12 cellular contexts compared by ENCODE assay signal in the genomic region with DNA sequence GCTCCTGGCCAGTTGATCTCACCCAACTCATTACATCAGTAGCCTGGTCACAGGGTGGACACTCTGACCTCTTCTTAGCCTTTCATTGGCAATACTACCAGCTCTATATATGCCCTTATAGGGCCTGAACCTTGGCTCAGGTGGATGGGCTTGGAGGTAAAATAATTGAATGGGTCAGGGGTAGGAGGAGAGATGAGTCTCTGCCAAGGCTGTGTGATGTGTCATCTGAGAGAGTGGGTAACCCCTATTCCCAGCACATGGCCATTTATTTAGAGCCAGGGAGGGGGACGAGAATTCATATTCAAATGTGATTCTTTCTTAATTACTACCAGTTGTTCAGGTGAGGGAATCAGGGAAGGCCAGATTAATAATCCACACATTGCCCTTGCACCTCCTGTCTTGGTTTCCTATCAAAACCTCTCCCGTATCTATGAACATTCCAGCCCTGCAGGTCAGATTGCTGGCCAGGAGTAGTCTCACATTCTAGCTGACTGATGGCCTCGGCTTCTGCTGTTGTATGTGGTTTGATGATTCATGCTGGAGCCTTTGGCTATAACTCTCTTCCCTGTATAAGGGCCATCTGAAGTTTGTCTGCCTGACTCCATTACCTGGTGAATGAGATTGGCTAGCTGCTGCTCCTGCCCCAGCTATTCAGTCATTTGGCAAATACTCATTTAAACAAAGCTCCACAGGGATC. TPM values are rescaled to one million over a fixed set of nuclear protein-coding genes. Genes with fewer than 3 reads are reported as not detected.
A peak's percentile ranks its signal among the peaks of the same experiment; 100 is the strongest.
DNase-seq lines count a peak whose midpoint lies in the region; ATAC-seq, FAIRE-seq and TF ChIP-seq lines count a peak whose summit lies in the region.
"Had no signal": no experiment of that assay in that cellular context is flagged by ENCODE, and none has a peak within 500 bp of the region (broad histone marks: within the 10 kb centered on the region; RNA-seq: fewer than 3 reads in every experiment).

No MANE protein-coding gene starts in this region.

- peak; percentile 18; the same call in 1 of the 2 replicates for TF ChIP-seq RAD21 in IMR-90 (IDR thresholded peaks at IDR 0.05; ENCODE audit: low read length)

- BruUV-seq in IMR-90 (replicated peaks; lab: Mats Ljungman, UMichigan), result no TSS peak

- H2BK120ac ChIP-seq in IMR-90 (ENCODE audit: low read depth, low read length), result no peak overlapping the region

- no peak overlapping the region for H2BK20ac ChIP-seq in IMR-90 (ENCODE audit: low read depth, low read length)

- H3K23ac ChIP-seq in IMR-90 (ENCODE audit: low read depth, low read length), result no peak overlapping the region

- H2AK5ac ChIP-seq in IMR-90 (ENCODE audit: low read depth, low read length), result peak overlapping the region; percentile 20; the same call in 1 of the 2 replicates

- H3K27ac Mint-ChIP-seq in astrocyte (ENCODE audit: unreplicated experiment), result peak overlapping the region; percentile 78
- H3K27ac Mint-ChIP-seq in naive thymus-derived CD4-positive, alpha-beta T cell, result peak overlapping the region in 3 of 9 donors; percentile 19 to 67 (median 49)

- no peak overlapping the region for H4K5ac ChIP-seq in IMR-90 (ENCODE audit: low read depth, low read length)

- H4K20me1 ChIP-seq in IMR-90 (ENCODE audit: insufficient read depth, low read length) (peaks cover 22% of the 10 kb centered on the region; the same call in 1 of the 2 replicates), astrocyte (ENCODE audit: insufficient read depth, low read length) (peaks cover 34% of the 10 kb centered on the region)

- H3K56ac ChIP-seq in IMR-90 (ENCODE audit: extremely low read depth, insufficient read depth, low read length), result no peak overlapping the region

- no peaks in the 10 kb centered on the region for H3K27me3 Mint-ChIP-seq in astrocyte (ENCODE audit: low read depth, unreplicated experiment)
- H3K27me3 Mint-ChIP-seq in naive thymus-derived CD4-positive, alpha-beta T cell, result no peaks in the 10 kb centered on the region

- H2AK9ac ChIP-seq in IMR-90 (replicated peaks; ENCODE audit: low read depth, low read length, poor library complexity), result no peak overlapping the region

- H3K27ac ChIP-seq in IMR-90 (ENCODE audit: insufficient read depth, low read length) (no peak overlapping the region), astrocyte (ENCODE audit: low read depth, low read length) (no peak overlapping the region)
- H3K27ac ChIP-seq in naive thymus-derived CD4-positive, alpha-beta T cell (ENCODE audit: low read depth, low read length), result no peak overlapping the region

- intact Hi-C loops in IMR-90 (cut with micrococcal nuclease), result loop anchor here (10.0 kb wide), 1 partner anchor 99 kb away; a partner anchor contains a TSS
- intact Hi-C loops in naive thymus-derived CD4-positive, alpha-beta T cell (cut with micrococcal nuclease), result no loop called here

- H3K4ac ChIP-seq in IMR-90 (ENCODE audit: low read depth, low read length), result no peak overlapping the region

- no peak overlapping the region for H3K9ac ChIP-seq in IMR-90 (ENCODE audit: low read depth, low read length)
- no peak overlapping the region for H3K9ac ChIP-seq in astrocyte (ENCODE audit: low read length)

- peaks cover 0 to 9% of the 10 kb centered on the region in 2 experiments; a peak in 1 of 4 replicates for H3K79me1 ChIP-seq in IMR-90 (ENCODE audit: low read depth in 1 of 2, low read length in 2 of 2)

- no peak overlapping the region for H3K18ac ChIP-seq in IMR-90 (ENCODE audit: low read depth, low read length)

- H3K27me3 ChIP-seq in IMR-90 (ENCODE audit: control insufficient read depth, insufficient read depth, low read length) (no peaks in the 10 kb centered on the region), astrocyte (ENCODE audit: insufficient read depth, low read length) (no peaks in the 10 kb centered on the region)
- H3K27me3 ChIP-seq in naive thymus-derived CD4-positive, alpha-beta T cell (ENCODE audit: control insufficient read depth in 2 of 2, insufficient read depth in 2 of 2, low read length in 2 of 2), result no peaks in the 10 kb centered on the region

- dilution Hi-C loops in IMR-90 (cut with HindIII; ENCODE audit: low sequenced_read_pairs, unreplicated experiment), result no loop called here

- H3K36me3 ChIP-seq in IMR-90 (ENCODE audit: control insufficient read depth, insufficient read depth, low read length), result peaks cover 19% of the 10 kb centered on the region
- H3K36me3 ChIP-seq in astrocyte (ENCODE audit: insufficient read depth, low read length), result peaks cover 4% of the 10 kb centered on the region
- peaks cover 0 to 54% (median 11%) of the 10 kb centered on the region in 3 experiments for H3K36me3 ChIP-seq in naive thymus-derived CD4-positive, alpha-beta T cell (ENCODE audit: control insufficient read depth in 2 of 3, insufficient read depth in 3 of 3, low read length in 3 of 3)

- TF ChIP-seq CTCF in AG09319 (IDR thresholded peaks at IDR 0.05; ENCODE audit: low read depth, low read length), result no peak
- TF ChIP-seq CTCF in IMR-90 (conservative IDR thresholded peaks at IDR 0.05; ENCODE audit: low read depth, low read length), result no peak
- no peak for TF ChIP-seq CTCF in astrocyte (IDR thresholded peaks at IDR 0.05; ENCODE audit: insufficient read depth, low read depth, low read length)

- peak; percentile 92 for ATAC-seq in IMR-90 (ENCODE audit: low read depth)
- ATAC-seq in naive thymus-derived CD4-positive, alpha-beta T cell, result no peak

- DNase-seq in AG09319 (ENCODE audit: extremely low read depth, low read depth) (peak; percentile 15), IMR-90 (peak; percentile 86), astrocyte (ENCODE audit: low read depth) (peak; percentile 91), kidney glomerular epithelial cell (lab: John Stamatoyannopoulos, UW) (peak; percentile 78), HuH-7 (ENCODE audit: low spot score) (no peak), foreskin melanocyte (no peak)
- no peak for DNase-seq in naive thymus-derived CD4-positive, alpha-beta T cell
- DNase-seq in NK-92 treated with Interleukin-12 subunit alpha and Interleukin-12 subunit beta, amount 100 ng/mL, for 24 hours (lab: John Stamatoyannopoulos, UW), result no peak
- DNase-seq: effector CD4-positive, alpha-beta T cell; kidney; NCI-H510A treated with DMSO at 0.1 percent for 48 hours had no signal

- no peaks in the 10 kb centered on the region for H3K9me3 ChIP-seq in IMR-90 (ENCODE audit: control insufficient read depth, insufficient read depth, low read length)
- no peaks in the 10 kb centered on the region for H3K9me3 ChIP-seq in astrocyte (ENCODE audit: insufficient read depth, low read depth, low read length)
- no peaks in the 10 kb centered on the region for H3K9me3 ChIP-seq in naive thymus-derived CD4-positive, alpha-beta T cell (ENCODE audit: control insufficient read depth in 2 of 3, low read length in 3 of 3)

- H3K9me1 ChIP-seq in IMR-90 (ENCODE audit: insufficient read depth, low read length), result peaks cover 15% of the 10 kb centered on the region

- H2BK5ac ChIP-seq in IMR-90 (ENCODE audit: low read depth, low read length, poor library complexity, severe bottlenecking), result no peak overlapping the region

- H3K4me2 ChIP-seq in IMR-90 (ENCODE audit: low read depth, low read length), result peak overlapping the region; percentile 12; the same call in 1 of the 2 replicates
- peak overlapping the region; percentile 50 for H3K4me2 ChIP-seq in astrocyte (ENCODE audit: low read length)

- CTCF ChIA-PET in IMR-90 (lab: Yijun Ruan, JAX), result no interaction called here
- CTCF ChIA-PET in naive thymus-derived CD4-positive, alpha-beta T cell (lab: Charles Lee), result no interaction called here

- H2AFZ ChIP-seq in IMR-90 (replicated peaks; ENCODE audit: low read length, poor library complexity) (peak overlapping the region; percentile 9), astrocyte (ENCODE audit: low read depth, low read length) (no peak overlapping the region)

- H3K4me3 ChIP-seq in IMR-90 (ENCODE audit: insufficient read depth, low read depth, low read length) (no peak overlapping the region), astrocyte (ENCODE audit: insufficient read depth, low read depth, low read length) (no peak overlapping the region)
- no peak overlapping the region for H3K4me3 ChIP-seq in naive thymus-derived CD4-positive, alpha-beta T cell (ENCODE audit: low read length)

- in situ Hi-C loops in IMR-90 (cut with MboI; ENCODE audit: low sequenced_read_pairs), result loop anchor here (25.0 kb wide), 1 partner anchor 396 kb away; no protein-coding TSS in a partner anchor

- no peak overlapping the region for H3K4me3 Mint-ChIP-seq in astrocyte (ENCODE audit: unreplicated experiment)
- no peak overlapping the region for H3K4me3 Mint-ChIP-seq in naive thymus-derived CD4-positive, alpha-beta T cell

- WGBS in IMR-90 (ENCODE audit: extremely low coverage in 2 of 2, insufficient read length in 1 of 2), 2 experiments, result no CpG with 5 or more reads among the region's 3 CpGs

- POLR2A ChIA-PET in IMR-90 (lab: Charles Lee; ENCODE audit: unreplicated experiment), result interaction anchor here (0.6 kb wide), 1 partner anchor 649 kb away, joined by 3 read pairs; no protein-coding TSS in a partner anchor
- POLR2A ChIA-PET in naive thymus-derived CD4-positive, alpha-beta T cell (lab: Charles Lee), result no interaction called here

- TF ChIP-seq POLR2A in IMR-90 (IDR thresholded peaks at IDR 0.05; ENCODE audit: low read depth, low read length), result no peak

- H3K4me1 ChIP-seq in IMR-90 (ENCODE audit: control insufficient read depth, insufficient read depth, low read length) (peaks cover 11% of the 10 kb centered on the region), astrocyte (ENCODE audit: insufficient read depth, low read length) (peaks cover 13% of the 10 kb centered on the region)
- H3K4me1 ChIP-seq in naive thymus-derived CD4-positive, alpha-beta T cell (ENCODE audit: control insufficient read depth in 2 of 2, insufficient read depth in 2 of 2, low read length in 2 of 2), result no peaks in the 10 kb centered on the region

- H3K79me2 ChIP-seq in astrocyte (ENCODE audit: insufficient read depth, low read length), result no peaks in the 10 kb centered on the region

- no peak overlapping the region for H4K91ac ChIP-seq in IMR-90 (ENCODE audit: insufficient read depth, low read depth, low read length)

- peaks cover 17% of the 10 kb centered on the region for H3K36me3 Mint-ChIP-seq in astrocyte (ENCODE audit: low read depth, unreplicated experiment)
- peaks cover 6 to 20% (median 7%) of the 10 kb centered on the region in 5 donors for H3K36me3 Mint-ChIP-seq in naive thymus-derived CD4-positive, alpha-beta T cell

- no peak overlapping the region for H3K14ac ChIP-seq in IMR-90 (replicated peaks; ENCODE audit: low read depth, low read length)

- peaks cover under 1% of the 10 kb centered on the region for H3K9me3 Mint-ChIP-seq in astrocyte (ENCODE audit: unreplicated experiment)
- H3K9me3 Mint-ChIP-seq in naive thymus-derived CD4-positive, alpha-beta T cell, result no peaks in the 10 kb centered on the region

- no peak overlapping the region for H2BK15ac ChIP-seq in IMR-90 (ENCODE audit: low read depth, low read length)

- peak; percentile 71 for FAIRE-seq in astrocyte (lab: Jason Lieb, UNC)
- FAIRE-seq: kidney, TTC549 had no signal

- H3K4me1 Mint-ChIP-seq in astrocyte (ENCODE audit: low read depth, unreplicated experiment), result peaks cover 18% of the 10 kb centered on the region
- peaks cover 0 to 1% (median 0%) of the 10 kb centered on the region in 7 donors for H3K4me1 Mint-ChIP-seq in naive thymus-derived CD4-positive, alpha-beta T cell

- no peak overlapping the region for H4K8ac ChIP-seq in IMR-90 (ENCODE audit: low read depth in 2 of 2, low read length in 2 of 2)

RNA-seq across cellular contexts. Expression of a gene that starts 13.4 kb away (rescaled TPM):
- total RNA-seq in IMR-90 (2012; rRNA removed) (not detected in 2 replicates), astrocyte (not detected in 2 replicates)
- polyA plus RNA-seq in IMR-90 (2012; rRNA removed), result not detected in 2 replicates
- polyA plus RNA-seq in IMR-90 (2012; cell fraction: cytosol; rRNA removed), result not detected in 2 replicates
- polyA plus RNA-seq in IMR-90 (2012; cell fraction: nucleus; rRNA removed; ENCODE audit: low replicate concordance), result not detected in 2 replicates
- not detected for total RNA-seq in naive thymus-derived CD4-positive, alpha-beta T cell
- polyA plus RNA-seq in naive thymus-derived CD4-positive, alpha-beta T cell, result not detected
- total RNA-seq: kidney had no signal

RNA-seq across cellular contexts. Expression of a gene that starts 25.8 kb away (rescaled TPM):
- 438 and 487 TPM in 2 replicates for total RNA-seq in IMR-90 (2012; rRNA removed)
- 434 and 437 TPM in 2 replicates for polyA plus RNA-seq in IMR-90 (2012; rRNA removed)
- 372 and 430 TPM in 2 replicates for polyA plus RNA-seq in IMR-90 (2012; cell fraction: cytosol; rRNA removed)
- polyA plus RNA-seq in IMR-90 (2012; cell fraction: nucleus; rRNA removed; ENCODE audit: low replicate concordance), result 321 and 334 TPM in 2 replicates
- 198 and 205 TPM in 2 replicates for total RNA-seq in astrocyte
- 100 to 1,000 TPM; 139 to 158 (median 148) TPM for total RNA-seq in naive thymus-derived CD4-positive, alpha-beta T cell
- 100 to 1,000 TPM; 135 to 148 TPM for polyA plus RNA-seq in naive thymus-derived CD4-positive, alpha-beta T cell

Comparison
In these comparisons a context has a peak if more than half of its experiments do, and no peak if none do; other contexts are left out.
1. DNase-seq: peak in AG09319 (single experiment), IMR-90 (single experiment), astrocyte (single experiment) and kidney glomerular epithelial cell (single experiment); none in HuH-7 (single experiment), foreskin melanocyte (single experiment), naive thymus-derived CD4-positive, alpha-beta T cell (0 of 9) and NK-92 treated with Interleukin-12 subunit alpha and Interleukin-12 subunit beta, amount 100 ng/mL, for 24 hours (single experiment).